11 cellular contexts compared by ENCODE assay signal in the genomic region with DNA sequence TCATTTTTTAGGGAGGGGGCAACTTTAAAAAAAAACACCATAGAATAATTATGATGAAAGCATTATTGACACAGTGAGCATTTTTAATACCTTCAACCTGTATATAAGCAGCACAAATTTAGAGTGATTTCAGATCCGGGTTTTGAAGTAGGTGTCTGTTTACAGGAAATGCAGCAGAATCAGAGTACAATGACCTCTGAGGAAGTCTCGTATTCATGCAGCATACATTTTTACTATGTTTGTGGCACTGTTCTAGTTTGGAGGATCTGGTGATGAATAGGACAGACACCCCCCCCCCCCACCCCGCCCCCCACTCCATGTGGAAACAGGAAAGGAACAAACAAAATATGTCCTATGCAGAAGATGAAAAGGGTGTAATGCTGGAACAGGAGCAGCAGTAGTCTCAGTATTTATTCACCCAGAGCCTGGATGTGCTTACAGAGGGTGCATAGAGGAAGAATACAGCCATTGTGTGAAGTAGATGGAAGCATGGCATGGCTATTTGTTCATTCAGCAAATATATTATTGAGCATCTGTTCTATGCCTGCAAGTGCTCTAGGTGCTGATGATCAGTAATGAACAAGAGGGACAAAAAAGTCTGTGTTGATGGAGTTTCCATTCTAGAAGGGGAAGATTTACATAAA. TPM values are rescaled to one million over a fixed set of nuclear protein-coding genes. Genes with fewer than 3 reads are reported as not detected.
A peak's percentile ranks its signal among the peaks of the same experiment; 100 is the strongest.
DNase-seq lines count a peak whose midpoint lies in the region; ATAC-seq lines count a peak whose summit lies in the region.
"Had no signal": no experiment of that assay in that cellular context is flagged by ENCODE, and none has a peak within 500 bp of the region (broad histone marks: within the 10 kb centered on the region; RNA-seq: fewer than 3 reads in every experiment).

No MANE protein-coding gene starts in this region.

- no peak for ATAC-seq in stimulated activated naive CD8-positive, alpha-beta T cell treated with anti-CD3 and anti-CD28 coated beads, Interleukin-15, Interleukin-2, amounts not matched to agents 100 U/mL and 50 U/mL, for 24 hours
- ATAC-seq in T-cell (replicated peaks in 1 of 4) (peak; percentile 74 to 85 (median 82)), GM21381 (IDR thresholded peaks at IDR 0.05; ENCODE audit: unreplicated experiment) (no peak), GM21528 (IDR thresholded peaks at IDR 0.05; ENCODE audit: low FRiP score, unreplicated experiment) (no peak)

- DNase-seq in stimulated activated naive CD8-positive, alpha-beta T cell treated with anti-CD3 and anti-CD28 coated beads, Interleukin-15, Interleukin-2, amounts not matched to agents 100 U/mL and 50 U/mL, for 24 hours: no peak
- DNase-seq in T-cell: no peak
- peak; percentile 48 for DNase-seq in iris pigment epithelial cell (ENCODE audit: low read depth)
- no peak for DNase-seq in cerebellar nuclear complex (lab: John Stamatoyannopoulos, UW)
- no peak for DNase-seq in activated CD4-positive, CD25-positive, alpha-beta regulatory T cell (lab: John Stamatoyannopoulos, UW)
- DNase-seq: DMS 273 treated with DMSO at 0.1 percent for 48 hours, NCI-H2227 treated with DMSO at 0.1 percent for 48 hours, ovary had no signal

- H3K4me3 Mint-ChIP-seq in stimulated activated naive CD8-positive, alpha-beta T cell treated with anti-CD3 and anti-CD28 coated beads, Interleukin-15, Interleukin-2, amounts not matched to agents 100 ng/mL and 50 ng/mL, for 24 hours: peak overlapping the region; percentile 19
- peak overlapping the region; percentile 43 to 58 (median 45) for H3K4me3 Mint-ChIP-seq in T-cell

- no peaks in the 10 kb centered on the region for H3K9me3 Mint-ChIP-seq in stimulated activated naive CD8-positive, alpha-beta T cell treated with anti-CD3 and anti-CD28 coated beads, Interleukin-15, Interleukin-2, amounts not matched to agents 100 ng/mL and 50 ng/mL, for 24 hours
- H3K9me3 Mint-ChIP-seq in T-cell: no peaks in the 10 kb centered on the region

- POLR2A ChIA-PET in T-cell (lab: Charles Lee): interaction anchor here (0.6 to 1.7 kb wide), 3 partner anchors 13 to 830 kb away, joined by 3 to 21 read pairs (median 8); a partner anchor contains a TSS

- peak overlapping the region; percentile 22 for H3K27ac Mint-ChIP-seq in stimulated activated naive CD8-positive, alpha-beta T cell treated with anti-CD3 and anti-CD28 coated beads, Interleukin-15, Interleukin-2, amounts not matched to agents 100 ng/mL and 50 ng/mL, for 24 hours
- peak overlapping the region; percentile 77 to 79 for H3K27ac Mint-ChIP-seq in T-cell

- H3K36me3 Mint-ChIP-seq in stimulated activated naive CD8-positive, alpha-beta T cell treated with anti-CD3 and anti-CD28 coated beads, Interleukin-15, Interleukin-2, amounts not matched to agents 100 ng/mL and 50 ng/mL, for 24 hours (ENCODE audit: low read depth): peaks cover 11% of the 10 kb centered on the region
- peaks cover 4% of the 10 kb centered on the region for H3K36me3 Mint-ChIP-seq in T-cell

- CTCF ChIA-PET in T-cell (lab: Charles Lee): interaction anchor here in 1 of 2 donors (0.8 to 1.9 kb wide), 2 partner anchors 20 to 1017 kb away, joined by 4 to 5 read pairs; a partner anchor contains a TSS

- peaks cover 32% of the 10 kb centered on the region for H3K4me1 Mint-ChIP-seq in stimulated activated naive CD8-positive, alpha-beta T cell treated with anti-CD3 and anti-CD28 coated beads, Interleukin-15, Interleukin-2, amounts not matched to agents 100 ng/mL and 50 ng/mL, for 24 hours (ENCODE audit: low read depth)
- H3K4me1 Mint-ChIP-seq in T-cell: peaks cover 33 to 47% (median 40%) of the 10 kb centered on the region in 3 donors

- H3K27me3 Mint-ChIP-seq in stimulated activated naive CD8-positive, alpha-beta T cell treated with anti-CD3 and anti-CD28 coated beads, Interleukin-15, Interleukin-2, amounts not matched to agents 100 ng/mL and 50 ng/mL, for 24 hours: no peaks in the 10 kb centered on the region
- no peaks in the 10 kb centered on the region for H3K27me3 Mint-ChIP-seq in T-cell

RNA-seq across cellular contexts. Expression of a gene that starts 19.7 kb away (rescaled TPM):
- 10 to 100 TPM; 26.4 to 35.0 (median 30.8) TPM for total RNA-seq in T-cell

Comparison
In these comparisons a context has a peak if more than half of its experiments do, and no peak if none do; other contexts are left out.
1. ATAC-seq: peak in T-cell (4 of 4); none in stimulated activated naive CD8-positive, alpha-beta T cell treated with anti-CD3 and anti-CD28 coated beads, Interleukin-15, Interleukin-2, amounts not matched to agents 100 U/mL and 50 U/mL, for 24 hours (single experiment), GM21381 (single experiment) and GM21528 (single experiment).